18 cellular contexts compared by ENCODE assay signal in genomic region chr15:61654004-61654740, GRCh38.
DNase-seq lines count a peak whose midpoint lies in the region; ATAC-seq and TF ChIP-seq lines count a peak whose summit lies in the region.
"Had no signal": no experiment of that assay in that cellular context is flagged by ENCODE, and none has a peak within 500 bp of the region (broad histone marks: within the 10 kb centered on the region; RNA-seq: fewer than 3 reads in every experiment).

No MANE protein-coding gene starts in this region.

- peaks cover 8% of the 10 kb centered on the region for H3K4me1 ChIP-seq in right cardiac atrium (ENCODE audit: control insufficient read depth, insufficient read depth, low read length)
- peaks cover 21% of the 10 kb centered on the region for H3K4me1 ChIP-seq in psoas muscle
- H3K4me1 ChIP-seq in vagina: peaks cover 8% of the 10 kb centered on the region

- DNase-seq in right cardiac atrium: no peak
- DNase-seq in left cardiac atrium: no peak
- peak in 1 of 2 donors; percentile 77 for DNase-seq in psoas muscle
- peak in 1 of 2 donors; percentile 87 for DNase-seq in vagina (ENCODE audit: extremely low spot score in 2 of 2)
- no peak for DNase-seq in NCI-H187 treated with DMSO at 0.1 percent for 48 hours (lab: John Stamatoyannopoulos, UW)
- no peak for DNase-seq in activated T-cell treated with anti-CD3 and anti-CD28 coated beads, Interleukin-2, amount 50 U/mL, for 48 hours
- DNase-seq in stimulated activated CD4-positive, alpha-beta T cell treated with anti-CD3 and anti-CD28 coated beads, Interleukin-2, amount 100 ng/mL, for 24 hours: no peak
- DNase-seq: COR-L47; DMS53; HCEC 1CT; IMR-90; NCI-H1436 treated with DMSO at 0.1 percent for 48 hours; NCI-H2107; NCI-H345; NCI-H69; NK-92 treated with Interleukin-12 subunit alpha and Interleukin-12 subunit beta, amount 100 ng/mL, for 24 hours had no signal

- H3K4me3 ChIP-seq in right cardiac atrium (ENCODE audit: low read length) (no peak overlapping the region), psoas muscle (no peak overlapping the region), vagina (no peak overlapping the region)

- ATAC-seq in right cardiac atrium (no peak), left cardiac atrium (no peak), esophagus mucosa (peak; percentile 73), psoas muscle (peak; percentile 21 to 83 (median 51))

- H3K36me3 ChIP-seq in psoas muscle (ENCODE audit: insufficient read depth in 1 of 2, low read depth in 1 of 2) (no peaks in the 10 kb centered on the region), vagina (no peaks in the 10 kb centered on the region)

- H3K27ac ChIP-seq in right cardiac atrium (ENCODE audit: low read length): peak overlapping the region; percentile 19
- no peak overlapping the region for H3K27ac ChIP-seq in psoas muscle
- peak overlapping the region; percentile 64 for H3K27ac ChIP-seq in vagina
- H3K27ac ChIP-seq: RWPE1 had no signal

- no peaks in the 10 kb centered on the region for H3K27me3 ChIP-seq in right cardiac atrium (ENCODE audit: control insufficient read depth, insufficient read depth)
- H3K27me3 ChIP-seq in psoas muscle (ENCODE audit: insufficient read depth in 3 of 3, low read length in 2 of 3): no peaks in the 10 kb centered on the region
- no peaks in the 10 kb centered on the region for H3K27me3 ChIP-seq in vagina

- intact Hi-C loops in right cardiac atrium (cut with DNase I): no loop called here
- intact Hi-C loops in left cardiac atrium (cut with DNase I): no loop called here
- intact Hi-C loops in psoas muscle (cut with DNase I): no loop called here
- intact Hi-C loops in vagina (cut with DNase I): no loop called here

- no peak for TF ChIP-seq CTCF in psoas muscle (IDR thresholded peaks at IDR 0.05)
- TF ChIP-seq CTCF in vagina (IDR thresholded peaks at IDR 0.05): no peak

- no peaks in the 10 kb centered on the region for H3K9me3 ChIP-seq in right cardiac atrium (ENCODE audit: control insufficient read depth, low read length)
- no peaks in the 10 kb centered on the region for H3K9me3 ChIP-seq in psoas muscle
- no peaks in the 10 kb centered on the region for H3K9me3 ChIP-seq in vagina

- WGBS in right cardiac atrium: 86% methylated on average over 9 of the region's 9 CpGs
- 44 to 72% (median 56%) methylated on average over 9 of the region's 9 CpGs for WGBS in psoas muscle, 3 donors

- TF ChIP-seq POLR2A in vagina (IDR thresholded peaks at IDR 0.05): no peak

Comparison
In these comparisons a context has a peak if more than half of its experiments do, and no peak if none do; other contexts are left out.
1. ATAC-seq: peak in esophagus mucosa (single experiment) and psoas muscle (4 of 4); none in right cardiac atrium (0 of 2) and left cardiac atrium (0 of 2).